In the genomic region with DNA sequence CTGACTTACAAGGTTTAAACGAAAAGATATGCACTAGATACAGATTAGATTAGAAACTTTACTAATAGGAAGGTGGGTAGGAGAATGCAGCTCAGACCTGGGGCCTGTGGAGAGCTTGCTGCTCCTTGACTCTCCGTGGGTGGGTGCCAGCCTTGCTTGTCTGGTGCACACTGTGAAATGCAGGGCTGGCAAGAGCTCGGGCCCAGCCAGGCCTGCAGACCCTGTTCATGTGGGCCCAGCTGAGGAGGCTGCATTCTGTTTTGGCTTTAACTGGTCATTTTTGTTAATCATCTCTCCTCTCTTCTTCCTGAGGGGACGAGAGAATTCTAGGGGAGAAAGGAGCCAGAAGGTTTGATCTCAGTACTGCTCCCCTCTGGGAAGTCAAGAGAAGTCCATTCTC, we compare ENCODE assay signal across 1 cellular context.
TF ChIP-seq lines count a peak whose summit lies in the region.

No MANE protein-coding gene starts in this region.

TF ChIP-seq in IMR-90, 13 proteins besides CTCF, POLR2A, EP300 and RAD21 (continued from another document):
- TF ChIP-seq RFX5 (IDR thresholded peaks at IDR 0.05; ENCODE audit: low read depth, low read length) (no peak), ELK1 (IDR thresholded peaks at IDR 0.05; ENCODE audit: borderline replicate concordance, low read depth, low read length) (no peak), SMC3 (IDR thresholded peaks at IDR 0.05; ENCODE audit: low read depth, low read length) (no peak), FOS (IDR thresholded peaks at IDR 0.05; ENCODE audit: low read depth, low read length) (no peak), MAFK (IDR thresholded peaks at IDR 0.05; ENCODE audit: low read depth, low read length) (no peak), RCOR1 (IDR thresholded peaks at IDR 0.05; ENCODE audit: insufficient replicate concordance, low read length) (no peak), MXI1 (IDR thresholded peaks at IDR 0.05; ENCODE audit: borderline replicate concordance, low read depth, low read length) (no peak), USF2 (IDR thresholded peaks at IDR 0.05; ENCODE audit: low read depth, low read length) (no peak)
